8 cellular contexts compared by ENCODE assay signal in the genomic region with DNA sequence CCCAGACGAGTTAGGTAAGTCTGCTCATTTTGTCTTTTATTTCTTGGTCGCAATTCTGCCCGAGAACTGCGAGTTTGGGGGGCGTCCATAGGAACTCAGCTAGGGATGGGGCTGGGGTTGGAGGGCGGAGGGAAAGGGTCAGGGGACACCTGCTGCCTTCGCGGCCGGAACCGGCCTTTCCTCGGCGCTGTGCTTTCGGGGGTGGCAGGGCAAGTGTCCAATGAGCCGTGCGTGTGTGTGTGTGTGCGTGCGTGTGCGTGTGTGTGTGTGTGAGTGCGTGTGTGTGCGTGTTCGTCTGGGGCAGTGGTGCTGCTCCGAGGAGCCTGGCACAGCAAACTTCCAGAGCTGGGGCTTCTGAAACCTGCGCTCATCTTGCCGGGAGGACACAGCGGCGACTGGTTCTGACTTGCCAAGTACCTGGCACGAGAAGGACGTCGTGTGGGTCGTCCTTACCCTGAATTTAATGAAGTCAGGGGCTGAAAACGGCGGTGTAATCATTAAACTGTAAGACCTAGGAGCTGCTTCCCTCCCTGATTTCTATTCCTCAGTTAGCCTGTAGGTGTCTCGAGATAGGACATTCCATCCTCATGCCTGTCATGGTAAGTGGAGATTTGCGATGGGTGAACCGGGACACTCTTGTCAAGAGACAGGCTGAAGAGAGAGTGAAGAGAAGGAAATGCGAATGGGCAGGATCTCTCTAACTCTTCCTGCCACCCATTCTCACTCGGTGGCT. TPM values are rescaled to one million over a fixed set of nuclear protein-coding genes. Genes with fewer than 3 reads are reported as not detected.
DNase-seq lines count a peak whose midpoint lies in the region; ATAC-seq, FAIRE-seq and TF ChIP-seq lines count a peak whose summit lies in the region.

No MANE protein-coding gene starts in this region.

- no peaks in the 10 kb centered on the region for H3K36me3 ChIP-seq in GM12878 (ENCODE audit: control insufficient read depth in 2 of 2, insufficient read depth in 2 of 2, low read length in 1 of 2)

- DNase-seq in SKM-1 treated with dmso at 0.1 percent for 144 hours (lab: John Stamatoyannopoulos, UW; ENCODE audit: unreplicated experiment) (peak; percentile 32), SKM-1 (lab: John Stamatoyannopoulos, UW; ENCODE audit: unreplicated experiment) (no peak), NCI-H460 (ENCODE audit: extremely low read depth, low read depth) (peak; percentile 54), GM12878 (ENCODE audit: low read depth, low spot score) (no peak), iPS DF 4.7 (ENCODE audit: extremely low read depth, low spot score) (peak; percentile 51), renal cortical epithelial cell (ENCODE audit: low read depth) (peak; percentile 68)

- ATAC-seq in HG02938 (IDR thresholded peaks at IDR 0.05; ENCODE audit: unreplicated experiment) (peak; percentile 63), GM12878 (peak; percentile 61), GM21528 (IDR thresholded peaks at IDR 0.05; ENCODE audit: low FRiP score, unreplicated experiment) (no peak)

- no peaks in the 10 kb centered on the region for H3K9me3 ChIP-seq in GM12878 (replicated peaks; ENCODE audit: control insufficient read depth, insufficient read depth, low read length)

- SMC1A ChIA-PET in GM12878 (lab: Charles Lee; ENCODE audit: uncharacterized antibody, unreplicated experiment) = no interaction called here

- in situ Hi-C loops in GM12878 (cut with MboI) = no loop called here

- TF ChIP-seq POLR2A in GM12878 (IDR thresholded peaks at IDR 0.05; ENCODE audit: low read depth, low read length) = no peak

- no peaks in the 10 kb centered on the region for H3K79me2 ChIP-seq in GM12878 (ENCODE audit: control insufficient read depth, insufficient read depth, low read length)

- CTCF ChIA-PET in GM12878 (lab: Yijun Ruan, JAX) = no interaction called here

- FAIRE-seq in GM12878 (lab: Jason Lieb, UNC) = no peak

- TF ChIP-seq EP300 in GM12878 (IDR thresholded peaks at IDR 0.05; ENCODE audit: borderline replicate concordance in 1 of 2, control insufficient read depth in 1 of 2, low read depth in 2 of 2, low read length in 2 of 2) = no peak

- POLR2A ChIA-PET in GM12878 (lab: Charles Lee) = no interaction called here

- BruUV-seq in GM12878 (replicated peaks; lab: Mats Ljungman, UMichigan) = no TSS peak

- H2AFZ ChIP-seq in GM12878 (ENCODE audit: control insufficient read depth, low read depth, low read length) = no peak overlapping the region

- 7% methylated on average over 35 of the region's 37 CpGs for WGBS in GM12878 (ENCODE audit: insufficient coverage, insufficient replicate concordance, low lambda C conversion rate, missing lambda C conversion rate)

- intact Hi-C loops in GM12878 (cut with micrococcal nuclease; ENCODE audit: unreplicated experiment) = no loop called here

- TF ChIP-seq RAD21 in GM12878 (IDR thresholded peaks at IDR 0.05; ENCODE audit: insufficient read depth, low read depth, low read length) = no peak

- RAD21 ChIA-PET in GM12878 (lab: Charles Lee; ENCODE audit: unreplicated experiment) = no interaction called here

- peaks cover 8 to 12% of the 10 kb centered on the region in 2 experiments for H3K27me3 ChIP-seq in GM12878 (replicated peaks in 1 of 2; ENCODE audit: control insufficient read depth in 2 of 2, insufficient read depth in 2 of 2, low read length in 1 of 2)

- no peak overlapping the region for H3K4me2 ChIP-seq in GM12878 (ENCODE audit: control insufficient read depth, insufficient read depth)

- H3K27ac ChIP-seq in GM12878 (ENCODE audit: control insufficient read depth, insufficient read depth) = no peak overlapping the region

- 0 out of 6 replicates have a peak, but pooled peaks of 2 of the 3 experiments have one; percentile 11 to 16 for TF ChIP-seq CTCF in GM12878 (IDR thresholded peaks at IDR 0.05 in 2 of 3, conservative IDR thresholded peaks at IDR 0.05 in 1 of 3; ENCODE audit: control insufficient read depth in 2 of 3, extremely low read depth in 1 of 3, insufficient read depth in 1 of 3, low read depth in 3 of 3, low read length in 3 of 3)

- H3K4me1 ChIP-seq in GM12878 (ENCODE audit: control insufficient read depth, insufficient read depth, low read length) = no peaks in the 10 kb centered on the region

- no peak overlapping the region for H3K4me3 ChIP-seq in GM12878

- H4K20me1 ChIP-seq in GM12878 (ENCODE audit: control insufficient read depth, insufficient read depth) = no peaks in the 10 kb centered on the region

- H3K9ac ChIP-seq in GM12878 (ENCODE audit: control insufficient read depth, insufficient read depth, low read length) = no peak overlapping the region

TF ChIP-seq in GM12878, 131 proteins besides CTCF, POLR2A, EP300 and RAD21:
- TF ChIP-seq MEF2B (IDR thresholded peaks at IDR 0.05; ENCODE audit: partially characterized antibody, poor library complexity, severe bottlenecking) (no peak), TCF12 (IDR thresholded peaks at IDR 0.05; ENCODE audit: low read depth, low read length) (no peak), BACH1 (IDR thresholded peaks at IDR 0.05; ENCODE audit: borderline replicate concordance) (no peak)

RNA-seq across cellular contexts. Expression of gene AMOTL1, which starts 27.0 kb away (rescaled TPM):
- total RNA-seq in NCI-H460 (2014; rRNA removed; shearing (Covaris generic)) = 8.8 and 10.1 TPM in 2 replicates
- polyA plus RNA-seq in NCI-H460 (2014; cell fraction: nucleus; rRNA removed) = 3.8 and 4.0 TPM in 2 replicates
- total RNA-seq in GM12878 (2013; cell fraction: nucleolus; rRNA removed) = not detected in 2 replicates
- total RNA-seq in GM12878 (2014; rRNA removed) (under 0.01 TPM in 1 of 2 replicates, not detected in the other), GM12878 (2014; rRNA removed; fragmentation: Illumina TruSeq; extraction: Trizol) (not detected in 2 replicates), GM12878 (2021) (0.11 and 0.41 TPM in 2 replicates), renal cortical epithelial cell (32.6 and 51.2 TPM in 2 replicates)
- 0.07 TPM for polyA plus RNA-seq in GM12878 (2011; ENCODE audit: low read depth)
- polyA plus RNA-seq in GM12878 (2011; rRNA removed) (0.01 TPM in 2 replicates), GM12878 (2014; fragmentation: Illumina TruSeq; extraction: Trizol) (not detected in 2 replicates), GM12878 (2014; fragmentation: Nextera tagmentation; extraction: Ambion mirVana) (not detected), GM12878 (2014; rRNA removed) (not detected in 2 replicates), GM12878 (2016; fragmentation: Nextera tagmentation; extraction: Ambion mirVana) (not detected)
- polyA plus RNA-seq in GM12878 (2011; cell fraction: cytosol; rRNA removed) = under 0.01 TPM in 1 of 2 replicates, not detected in the other
- 0.01 and 0.09 TPM in 2 replicates for polyA plus RNA-seq in GM12878 (2011; cell fraction: nucleus; rRNA removed)
- 0.14 TPM in 2 replicates for polyA plus RNA-seq in GM12878 (2012)
- under 0.01 TPM in 1 of 2 replicates, not detected in the other for polyA minus RNA-seq in GM12878 (2011; rRNA and poly(A)+ RNA removed)
- 0.62 TPM in 1 of 2 replicates, not detected in the other for polyA minus RNA-seq in GM12878 (2011; cell fraction: cytosol; rRNA and poly(A)+ RNA removed)
- under 0.01 TPM in 1 of 2 replicates, not detected in the other for polyA minus RNA-seq in GM12878 (2011; cell fraction: nucleus; rRNA and poly(A)+ RNA removed)

Comparison
In these comparisons a context has a peak if more than half of its experiments do, and no peak if none do; other contexts are left out.
1. DNase-seq: peak in SKM-1 treated with dmso at 0.1 percent for 144 hours (single experiment), NCI-H460 (single experiment), iPS DF 4.7 (single experiment) and renal cortical epithelial cell (single experiment); none in SKM-1 (single experiment) and GM12878 (single experiment).